ENCODE assay signal across 8 cellular contexts in the genomic region with DNA sequence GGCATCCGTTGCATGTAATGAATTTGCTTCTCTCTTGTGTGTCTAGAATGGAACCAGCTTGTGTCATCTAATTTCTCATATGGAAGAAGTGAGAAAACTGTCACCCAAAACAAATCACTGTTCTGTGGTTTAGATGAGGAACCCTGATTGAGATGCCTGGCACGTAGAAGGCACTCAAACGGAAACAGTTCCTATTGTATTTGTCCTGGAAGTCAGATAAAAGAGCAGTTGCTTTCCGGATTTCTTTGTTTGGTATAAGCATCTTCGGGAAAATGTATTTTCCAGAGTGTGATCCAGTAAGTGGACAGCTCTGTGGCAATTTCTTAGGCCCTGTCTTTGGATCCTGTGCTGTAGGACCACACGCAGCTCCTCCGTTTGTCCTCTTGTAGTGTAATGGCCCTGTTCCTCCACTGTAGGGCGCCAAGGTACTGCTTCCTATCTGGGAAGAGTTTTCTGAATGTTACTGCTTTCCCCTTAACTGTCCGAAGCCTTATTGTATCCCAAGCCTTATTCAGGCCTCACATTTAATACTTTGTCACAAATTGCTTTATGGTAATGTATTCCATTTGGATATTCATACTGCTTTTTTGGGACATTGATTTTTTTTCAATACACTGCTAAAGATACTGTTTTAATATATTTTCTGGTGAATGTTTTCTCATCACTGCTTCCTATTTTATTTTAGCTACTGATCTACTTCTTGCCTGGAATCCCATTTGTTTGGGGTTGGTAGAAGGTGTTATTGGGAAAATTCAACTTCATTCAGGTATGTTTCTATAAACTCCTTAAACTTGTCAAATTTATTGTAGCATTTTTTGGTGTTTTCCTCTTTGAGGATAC. TPM values are rescaled to one million over a fixed set of nuclear protein-coding genes. Genes with fewer than 3 reads are reported as not detected.
A peak's percentile ranks its signal among the peaks of the same experiment; 100 is the strongest.
DNase-seq lines count a peak whose midpoint lies in the region; ATAC-seq and TF ChIP-seq lines count a peak whose summit lies in the region.

No MANE protein-coding gene starts in this region.

- H3K27ac ChIP-seq in right lobe of liver: no peak overlapping the region

- DNase-seq in Ammon's horn (ENCODE audit: low spot score) (peak; percentile 96), NCI-H510A treated with DMSO at 0.1 percent for 48 hours (lab: John Stamatoyannopoulos, UW) (peak; percentile 77), dedifferentiated amniotic fluid mesenchymal stem cell (ENCODE audit: extremely low spot score) (peak; percentile 82), right lobe of liver (peak; percentile 38 to 71 (median 62))
- peak; percentile 28 to 31 for DNase-seq in activated CD4-positive, alpha-beta T cell treated with anti-CD3 and anti-CD28 coated beads for 24 hours (ENCODE audit: low read depth in 2 of 2)
- DNase-seq in stimulated activated CD4-positive, alpha-beta T cell treated with anti-CD3 and anti-CD28 coated beads, TNF-alpha, amount 100 ng/mL, for 4 hours (ENCODE audit: low read depth in 3 of 3): peak in 2 of 3 experiments; percentile 28 to 49

- ATAC-seq in GM18870 (IDR thresholded peaks at IDR 0.05; ENCODE audit: unreplicated experiment): peak; percentile 58
- peak; percentile 89 for ATAC-seq in HG03196 (IDR thresholded peaks at IDR 0.05; ENCODE audit: unreplicated experiment)
- peak; percentile 99 to 100 (median 99) for ATAC-seq in right lobe of liver

- intact Hi-C loops in right lobe of liver (cut with DNase I): no loop called here

- peak; percentile 83 to 89 (median 88) for TF ChIP-seq CTCF in right lobe of liver (IDR thresholded peaks at IDR 0.05)

- 28% methylated on average over 9 of the region's 9 CpGs for WGBS in right lobe of liver (ENCODE audit: insufficient coverage, low coverage, low lambda C conversion rate, missing lambda C conversion rate)

- no peaks in the 10 kb centered on the region for H3K36me3 ChIP-seq in right lobe of liver

- H3K27me3 ChIP-seq in right lobe of liver: no peaks in the 10 kb centered on the region

- H3K9me3 ChIP-seq in right lobe of liver: no peaks in the 10 kb centered on the region

- no peaks in the 10 kb centered on the region for H3K4me1 ChIP-seq in right lobe of liver

- no peak overlapping the region for H3K4me3 ChIP-seq in right lobe of liver

- no peak for TF ChIP-seq POLR2A in right lobe of liver (IDR thresholded peaks at IDR 0.05)

RNA-seq across cellular contexts. Expression of a gene that starts 24.8 kb away (rescaled TPM):
- 1 to 10 TPM; 2.0 to 3.9 (median 2.5) TPM for total RNA-seq in right lobe of liver

Comparison
In these comparisons a context has a peak if more than half of its experiments do, and no peak if none do; other contexts are left out.
1. DNase-seq: peak in every context shown above with its lines; median percentile 96 in Ammon's horn; 82 in dedifferentiated amniotic fluid mesenchymal stem cell; 77 in NCI-H510A treated with DMSO at 0.1 percent for 48 hours; 62 in right lobe of liver; 38 in stimulated activated CD4-positive, alpha-beta T cell treated with anti-CD3 and anti-CD28 coated beads, TNF-alpha, amount 100 ng/mL, for 4 hours; 30 in activated CD4-positive, alpha-beta T cell treated with anti-CD3 and anti-CD28 coated beads for 24 hours.